21 cellular contexts compared by ENCODE assay signal in the genomic region with DNA sequence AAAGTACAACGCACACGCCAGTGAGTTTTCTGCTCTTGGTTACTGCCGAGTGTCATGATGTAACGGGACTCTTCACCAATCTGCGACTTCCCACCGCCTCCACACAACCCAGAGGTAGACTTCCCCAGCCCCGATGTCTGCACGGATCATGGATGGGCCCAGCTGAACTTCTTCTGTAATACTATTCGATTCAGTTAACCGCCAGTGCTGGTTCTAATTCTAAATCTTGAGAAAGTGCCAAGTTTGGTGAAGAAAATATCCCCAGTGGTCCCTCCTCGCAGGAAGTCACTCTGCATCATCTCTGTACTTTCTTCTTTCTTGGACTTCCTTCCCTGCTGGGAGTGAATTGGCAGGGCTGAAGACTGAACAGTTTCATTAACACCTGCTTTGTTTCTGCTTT.
A peak's percentile ranks its signal among the peaks of the same experiment; 100 is the strongest.
DNase-seq lines count a peak whose midpoint lies in the region; ATAC-seq and TF ChIP-seq lines count a peak whose summit lies in the region.
"Had no signal": no experiment of that assay in that cellular context is flagged by ENCODE, and none has a peak within 500 bp of the region (broad histone marks: within the 10 kb centered on the region; RNA-seq: fewer than 3 reads in every experiment).

No MANE protein-coding gene starts in this region.

- H3K36me3 Mint-ChIP-seq in GM23338 (ENCODE audit: low read depth) (peaks cover 6% of the 10 kb centered on the region; the same call in 1 of the 3 replicates), nephron (ENCODE audit: low read depth) (no peaks in the 10 kb centered on the region)
- H3K36me3 Mint-ChIP-seq: CD4-positive, CD25-positive, alpha-beta regulatory T cell; CD8-positive, alpha-beta T cell had no signal

- H3K4me3 Mint-ChIP-seq in GM23338 = no peak overlapping the region
- no peak overlapping the region for H3K4me3 Mint-ChIP-seq in nephron
- H3K4me3 Mint-ChIP-seq: CD4-positive, CD25-positive, alpha-beta regulatory T cell; CD8-positive, alpha-beta T cell had no signal

- H3K9me3 ChIP-seq in A673 (ENCODE audit: low read depth, low read length, poor library complexity, severe bottlenecking) (no peaks in the 10 kb centered on the region), mammary epithelial cell (replicated peaks; ENCODE audit: insufficient read depth, low read length) (no peaks in the 10 kb centered on the region)
- H3K9me3 ChIP-seq: BE2C, Caco-2 had no signal

- no peaks in the 10 kb centered on the region for H3K36me3 ChIP-seq in A673 (ENCODE audit: insufficient read depth, low read length, poor library complexity, severe bottlenecking)
- no peaks in the 10 kb centered on the region for H3K36me3 ChIP-seq in GM23338 (ENCODE audit: insufficient read depth)
- H3K36me3 ChIP-seq in mammary epithelial cell (ENCODE audit: insufficient read depth, low read length) = no peaks in the 10 kb centered on the region
- H3K36me3 ChIP-seq: BE2C had no signal

- DNase-seq in A673 (ENCODE audit: low spot score) = peak; percentile 96
- no peak for DNase-seq in GM23338 (ENCODE audit: low spot score)
- DNase-seq in RPMI8226 = peak; percentile 51
- no peak for DNase-seq in mammary epithelial cell
- no peak for DNase-seq in erythroblast (lab: John Stamatoyannopoulos, UW)
- no peak for DNase-seq in activated CD4-positive, alpha-beta T cell treated with anti-CD3 and anti-CD28 coated beads, Interleukin-2, amount 50 U/mL, for 4 hours
- DNase-seq: ACHN; AML-193; BE2C; Caco-2; CD4-positive, CD25-positive, alpha-beta regulatory T cell; CD8-positive, alpha-beta T cell; DMS153; DND-41; GOT3; H7; HCEC 1CT had no signal

- H3K27me3 ChIP-seq in A673 (replicated peaks; ENCODE audit: insufficient read depth, low read depth, low read length, poor library complexity) = no peaks in the 10 kb centered on the region
- no peaks in the 10 kb centered on the region for H3K27me3 ChIP-seq in GM23338 (ENCODE audit: insufficient read depth)
- no peaks in the 10 kb centered on the region for H3K27me3 ChIP-seq in mammary epithelial cell (ENCODE audit: insufficient read depth, low read length)
- H3K27me3 ChIP-seq: BE2C had no signal

- no peaks in the 10 kb centered on the region; the same call in 1 of the 2 replicates for H3F3A ChIP-seq in GM23338 (replicated peaks; ENCODE audit: low read depth)

- ATAC-seq in GM23338 (no peak; the same call in 2 of the 3 replicates), GM18517 (IDR thresholded peaks at IDR 0.05; ENCODE audit: unreplicated experiment) (no peak)
- ATAC-seq: CD8-positive, alpha-beta T cell had no signal

- TF ChIP-seq CTCF in A673 (conservative IDR thresholded peaks at IDR 0.05; ENCODE audit: low read depth, low read length) (no peak), GM23338 (conservative IDR thresholded peaks at IDR 0.05; ENCODE audit: low read depth in 2 of 2) (no peak), nephron (IDR thresholded peaks at IDR 0.05; ENCODE audit: unreplicated experiment in 3 of 3) (no peak), mammary epithelial cell (conservative IDR thresholded peaks at IDR 0.05 in 1 of 2, IDR thresholded peaks at IDR 0.05 in 1 of 2; ENCODE audit: extremely low read depth in 1 of 2, insufficient read depth in 1 of 2, low read depth in 1 of 2, low read length in 2 of 2) (no peak)

- in situ Hi-C loops in mammary epithelial cell (cut with MboI; ENCODE audit: low sequenced_read_pairs in 2 of 2) = no loop called here

- H3K4me1 ChIP-seq in A673 (ENCODE audit: insufficient read depth, low read length, poor library complexity, severe bottlenecking) (peaks cover 32% of the 10 kb centered on the region), GM23338 (ENCODE audit: insufficient read depth) (peaks cover 36% of the 10 kb centered on the region), mammary epithelial cell (ENCODE audit: insufficient read depth, low read length) (no peaks in the 10 kb centered on the region)
- H3K4me1 ChIP-seq: BE2C, Caco-2 had no signal

- H3K9me2 ChIP-seq in GM23338 (ENCODE audit: insufficient read depth) = peaks cover 4% of the 10 kb centered on the region

- WGBS in mammary epithelial cell (ENCODE audit: low coverage, missing lambda C conversion rate) = 69% methylated on average over 9 of the region's 11 CpGs

- H3K79me2 ChIP-seq in GM23338 (replicated peaks; ENCODE audit: insufficient read depth) (no peaks in the 10 kb centered on the region), mammary epithelial cell (ENCODE audit: insufficient read depth, low read length) (no peaks in the 10 kb centered on the region)

- dilution Hi-C loops in mammary epithelial cell (cut with HindIII; ENCODE audit: low sequenced_read_pairs) = no loop called here

- H4K20me1 ChIP-seq in GM23338 (replicated peaks; ENCODE audit: insufficient read depth) = no peaks in the 10 kb centered on the region
- no peaks in the 10 kb centered on the region for H4K20me1 ChIP-seq in mammary epithelial cell (ENCODE audit: insufficient read depth, low read length)

- CTCF ChIA-PET in A673 (lab: Charles Lee) (no interaction called here), mammary epithelial cell (lab: Charles Lee; ENCODE audit: low non-redundant PET) (no interaction called here)

- H3K4me2 ChIP-seq in GM23338 (peak overlapping the region; percentile 47), mammary epithelial cell (ENCODE audit: insufficient read depth, low read depth, low read length) (no peak overlapping the region)

- no peak for TF ChIP-seq POLR2A in erythroblast (IDR thresholded peaks at IDR 0.05; ENCODE audit: low read length)

- POLR2A ChIA-PET in A673 (lab: Charles Lee; ENCODE audit: low non-redundant PET) = no interaction called here

- H3K27ac Mint-ChIP-seq in GM23338 (0 out of 2 replicates have a peak overlapping the region, but pooled peaks have one; percentile 16), nephron (peak overlapping the region in 2 of 3 experiments; percentile 6 to 13)
- H3K27ac Mint-ChIP-seq: CD4-positive, CD25-positive, alpha-beta regulatory T cell; CD8-positive, alpha-beta T cell had no signal

- intact Hi-C loops in A673 (cut with micrococcal nuclease; ENCODE audit: unreplicated experiment) = loop anchor here (5.0 kb wide), 2 partner anchors 54 to 129 kb away; no protein-coding TSS in a partner anchor
- intact Hi-C loops in mammary epithelial cell (cut with micrococcal nuclease) = no loop called here

- BruUV-seq in A673 (replicated peaks; lab: Mats Ljungman, UMichigan) (no TSS peak), mammary epithelial cell (replicated peaks; lab: Mats Ljungman, UMichigan) (no TSS peak)

- H3K4me3 ChIP-seq in A673 (ENCODE audit: low read depth, low read length, poor library complexity, severe bottlenecking) = peak overlapping the region; percentile 4
- no peak overlapping the region for H3K4me3 ChIP-seq in GM23338
- H3K4me3 ChIP-seq in mammary epithelial cell (replicated peaks in 1 of 3; ENCODE audit: insufficient read depth in 1 of 3, low read depth in 2 of 3, low read length in 3 of 3) = no peak overlapping the region

- H3K9ac ChIP-seq in mammary epithelial cell (ENCODE audit: insufficient read depth, low read length) = no peak overlapping the region

- peak overlapping the region; percentile 78 for H3K27ac ChIP-seq in A673 (ENCODE audit: low read depth, low read length, poor library complexity, severe bottlenecking)
- peak overlapping the region; percentile 92; the same call in 1 of the 2 replicates for H3K27ac ChIP-seq in GM23338 (ENCODE audit: low read depth)
- no peak overlapping the region for H3K27ac ChIP-seq in mammary epithelial cell (ENCODE audit: insufficient read depth, low read depth, low read length)
- H3K27ac ChIP-seq: 22Rv1, C4-2B had no signal

- peaks cover 37% of the 10 kb centered on the region for H3K4me1 Mint-ChIP-seq in GM23338
- peaks cover 17% of the 10 kb centered on the region for H3K4me1 Mint-ChIP-seq in nephron
- H3K4me1 Mint-ChIP-seq: CD4-positive, CD25-positive, alpha-beta regulatory T cell had no signal

- H3K9me3 Mint-ChIP-seq in GM23338 (0 out of 3 replicates have a peak, but pooled peaks cover 4% of the 10 kb centered on the region), nephron (peaks cover 16% of the 10 kb centered on the region)

- H3K27me3 Mint-ChIP-seq in GM23338 (ENCODE audit: insufficient read depth, low read depth, poor library complexity) (no peaks in the 10 kb centered on the region), nephron (ENCODE audit: low read depth) (no peaks in the 10 kb centered on the region)
- H3K27me3 Mint-ChIP-seq: CD4-positive, CD25-positive, alpha-beta regulatory T cell had no signal

- no peak overlapping the region for H2AFZ ChIP-seq in GM23338
- H2AFZ ChIP-seq in mammary epithelial cell (ENCODE audit: low read depth, low read length) = no peak overlapping the region

TF ChIP-seq in GM23338, 12 proteins besides CTCF, POLR2A, EP300 and RAD21 (continues in another document):
- no peak for TF ChIP-seq ZNF114 (CRISPR knock-in tag; IDR thresholded peaks at IDR 0.05)
- TF ChIP-seq ZNF331 (CRISPR knock-in tag; IDR thresholded peaks at IDR 0.05; ENCODE audit: low read depth) = no peak

Comparison
In these comparisons a context has a peak if more than half of its experiments do, and no peak if none do; other contexts are left out.
1. DNase-seq: peak in A673 (single experiment) and RPMI8226 (single experiment); none in GM23338 (single experiment), mammary epithelial cell (single experiment), erythroblast (0 of 2) and activated CD4-positive, alpha-beta T cell treated with anti-CD3 and anti-CD28 coated beads, Interleukin-2, amount 50 U/mL, for 4 hours (0 of 2).